ENCODE assay signal across 20 cellular contexts in genomic region chr2:36277876-36278523, GRCh38.
A peak's percentile ranks its signal among the peaks of the same experiment; 100 is the strongest.
DNase-seq lines count a peak whose midpoint lies in the region; ATAC-seq and TF ChIP-seq lines count a peak whose summit lies in the region.
"Had no signal": no experiment of that assay in that cellular context is flagged by ENCODE, and none has a peak within 500 bp of the region (broad histone marks: within the 10 kb centered on the region; RNA-seq: fewer than 3 reads in every experiment).

No MANE protein-coding gene starts in this region.

- peak; percentile 41 for ATAC-seq in GM18511 (IDR thresholded peaks at IDR 0.05; ENCODE audit: unreplicated experiment)
- no peak for ATAC-seq in left lobe of liver
- no peak for ATAC-seq in GM18867 (IDR thresholded peaks at IDR 0.05; ENCODE audit: unreplicated experiment)
- ATAC-seq: CD8-positive, alpha-beta T cell; gastrocnemius medialis; left colon had no signal

- TF ChIP-seq POLR2A in prostate gland (IDR thresholded peaks at IDR 0.05): no peak

- H3K9me3 ChIP-seq in prostate gland: no peaks in the 10 kb centered on the region
- H3K9me3 ChIP-seq: gastrocnemius medialis had no signal

- 30% methylated on average over 2 of the region's 2 CpGs for WGBS in prostate gland

- no peak for TF ChIP-seq CTCF in prostate gland (IDR thresholded peaks at IDR 0.05)

- no peaks in the 10 kb centered on the region for H3K4me1 ChIP-seq in prostate gland (replicated peaks)
- H3K4me1 ChIP-seq: gastrocnemius medialis had no signal

- H3K4me3 ChIP-seq in prostate gland: no peak overlapping the region
- H3K4me3 ChIP-seq: gastrocnemius medialis had no signal

- H3K36me3 ChIP-seq in prostate gland: no peaks in the 10 kb centered on the region
- H3K36me3 ChIP-seq: gastrocnemius medialis had no signal

- no peaks in the 10 kb centered on the region for H3K27me3 ChIP-seq in prostate gland (replicated peaks; ENCODE audit: insufficient read depth)
- H3K27me3 ChIP-seq: gastrocnemius medialis had no signal

- DNase-seq in A172 (ENCODE audit: low spot score) (peak; percentile 29), NCI-H82 (lab: John Stamatoyannopoulos, UW) (peak; percentile 88), foreskin melanocyte (peak; percentile 75), left lobe of liver (ENCODE audit: low spot score) (no peak), substantia nigra (lab: John Stamatoyannopoulos, UW) (no peak), prostate gland (ENCODE audit: low spot score) (no peak)
- DNase-seq: activated effector memory CD4-positive, alpha-beta T cell treated with anti-CD3 and anti-CD28 coated beads, Interleukin-2, amount 50 U/mL, for 16 hours; amygdala; CD8-positive, alpha-beta T cell; erythroblast; gastrocnemius medialis; H7; left colon; midbrain; NCI-H1048; NCI-H510A; posterior cingulate gyrus; stimulated activated naive CD4-positive, alpha-beta T cell had no signal

- intact Hi-C loops in prostate gland (cut with DNase I): no loop called here

- H3K27ac ChIP-seq in substantia nigra (ENCODE audit: low read depth, low read length, poor library complexity, severe bottlenecking) (no peak overlapping the region), prostate gland (no peak overlapping the region)
- H3K27ac ChIP-seq: gastrocnemius medialis had no signal

Comparison
In these comparisons a context has a peak if more than half of its experiments do, and no peak if none do; other contexts are left out.
1. DNase-seq: peak in A172 (single experiment), NCI-H82 (single experiment) and foreskin melanocyte (single experiment); none in left lobe of liver (single experiment), substantia nigra (0 of 49) and prostate gland (single experiment).